In the genomic region with DNA sequence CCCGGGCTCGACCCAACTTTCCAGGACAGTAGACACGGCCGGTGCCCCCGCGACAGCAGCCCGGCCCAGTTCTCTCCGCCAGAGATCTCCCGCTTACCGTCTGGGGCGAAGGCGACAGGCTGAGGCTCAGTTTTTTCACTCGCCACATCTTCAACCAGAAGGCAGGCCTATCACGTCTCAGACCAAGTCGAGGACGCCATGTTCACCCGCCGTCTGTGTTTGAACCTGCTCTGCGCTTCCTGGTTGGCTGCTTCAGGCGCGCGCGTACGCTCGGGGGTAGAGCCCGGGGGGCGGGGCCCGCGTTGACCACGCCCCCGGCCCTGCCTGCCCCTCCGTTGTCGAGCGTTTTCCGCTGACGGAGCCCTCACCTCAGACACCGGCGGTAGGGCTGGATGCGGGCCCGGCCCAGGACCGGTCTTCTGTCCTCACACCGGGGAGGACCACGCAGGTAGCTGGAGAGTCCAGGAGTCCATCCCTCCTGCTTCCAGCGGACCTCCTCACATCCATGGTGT, we compare ENCODE assay signal across 1 cellular context.
TF ChIP-seq lines count a peak whose summit lies in the region.

A gene with protein sequence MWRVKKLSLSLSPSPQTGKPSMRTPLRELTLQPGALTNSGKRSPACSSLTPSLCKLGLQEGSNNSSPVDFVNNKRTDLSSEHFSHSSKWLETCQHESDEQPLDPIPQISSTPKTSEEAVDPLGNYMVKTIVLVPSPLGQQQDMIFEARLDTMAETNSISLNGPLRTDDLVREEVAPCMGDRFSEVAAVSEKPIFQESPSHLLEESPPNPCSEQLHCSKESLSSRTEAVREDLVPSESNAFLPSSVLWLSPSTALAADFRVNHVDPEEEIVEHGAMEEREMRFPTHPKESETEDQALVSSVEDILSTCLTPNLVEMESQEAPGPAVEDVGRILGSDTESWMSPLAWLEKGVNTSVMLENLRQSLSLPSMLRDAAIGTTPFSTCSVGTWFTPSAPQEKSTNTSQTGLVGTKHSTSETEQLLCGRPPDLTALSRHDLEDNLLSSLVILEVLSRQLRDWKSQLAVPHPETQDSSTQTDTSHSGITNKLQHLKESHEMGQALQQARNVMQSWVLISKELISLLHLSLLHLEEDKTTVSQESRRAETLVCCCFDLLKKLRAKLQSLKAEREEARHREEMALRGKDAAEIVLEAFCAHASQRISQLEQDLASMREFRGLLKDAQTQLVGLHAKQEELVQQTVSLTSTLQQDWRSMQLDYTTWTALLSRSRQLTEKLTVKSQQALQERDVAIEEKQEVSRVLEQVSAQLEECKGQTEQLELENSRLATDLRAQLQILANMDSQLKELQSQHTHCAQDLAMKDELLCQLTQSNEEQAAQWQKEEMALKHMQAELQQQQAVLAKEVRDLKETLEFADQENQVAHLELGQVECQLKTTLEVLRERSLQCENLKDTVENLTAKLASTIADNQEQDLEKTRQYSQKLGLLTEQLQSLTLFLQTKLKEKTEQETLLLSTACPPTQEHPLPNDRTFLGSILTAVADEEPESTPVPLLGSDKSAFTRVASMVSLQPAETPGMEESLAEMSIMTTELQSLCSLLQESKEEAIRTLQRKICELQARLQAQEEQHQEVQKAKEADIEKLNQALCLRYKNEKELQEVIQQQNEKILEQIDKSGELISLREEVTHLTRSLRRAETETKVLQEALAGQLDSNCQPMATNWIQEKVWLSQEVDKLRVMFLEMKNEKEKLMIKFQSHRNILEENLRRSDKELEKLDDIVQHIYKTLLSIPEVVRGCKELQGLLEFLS (minus strand): TSS at position 227 of the 512 bp plus-strand sequence. CDS start 79 bp downstream, at position 148.

TF ChIP-seq in HepG2, 621 proteins besides CTCF, POLR2A, EP300 and RAD21 (continued from another document and continues in another):
- TF ChIP-seq ZNF234 (CRISPR knock-in tag; conservative IDR thresholded peaks at IDR 0.05), result no peak
- TF ChIP-seq HES4 (CRISPR knock-in tag; IDR thresholded peaks at IDR 0.05; ENCODE audit: borderline replicate concordance), result 0 out of 2 replicates have a peak, but pooled peaks have one; percentile 30
- no peak for TF ChIP-seq ZNF530 (CRISPR knock-in tag; IDR thresholded peaks at IDR 0.05; ENCODE audit: low read depth)
- no peak for TF ChIP-seq ZNF3 (CRISPR knock-in tag; IDR thresholded peaks at IDR 0.05)
- no peak for TF ChIP-seq ZNF292 (CRISPR knock-in tag; IDR thresholded peaks at IDR 0.05; ENCODE audit: borderline replicate concordance, low read depth)
- no peak for TF ChIP-seq PPARG (CRISPR knock-in tag; conservative IDR thresholded peaks at IDR 0.05)
- 0 out of 2 replicates have a peak, but pooled peaks have one; percentile 61 for TF ChIP-seq ZMYM2 (CRISPR knock-in tag; IDR thresholded peaks at IDR 0.05)
- no peak for TF ChIP-seq TP53 (CRISPR knock-in tag; conservative IDR thresholded peaks at IDR 0.05)
- TF ChIP-seq ZNF296 (CRISPR knock-in tag; conservative IDR thresholded peaks at IDR 0.05), result no peak
- no peak; the same call in 1 of the 2 replicates for TF ChIP-seq KDM3A (CRISPR knock-in tag; IDR thresholded peaks at IDR 0.05; ENCODE audit: low read depth)
- no peak for TF ChIP-seq PAF1 (CRISPR knock-in tag; IDR thresholded peaks at IDR 0.05)
- TF ChIP-seq CREB1 (IDR thresholded peaks at IDR 0.05), result peak; percentile 71
- peak; percentile 79 for TF ChIP-seq CREB1 (CRISPR knock-in tag; IDR thresholded peaks at IDR 0.05)
- TF ChIP-seq, protein P1, sequence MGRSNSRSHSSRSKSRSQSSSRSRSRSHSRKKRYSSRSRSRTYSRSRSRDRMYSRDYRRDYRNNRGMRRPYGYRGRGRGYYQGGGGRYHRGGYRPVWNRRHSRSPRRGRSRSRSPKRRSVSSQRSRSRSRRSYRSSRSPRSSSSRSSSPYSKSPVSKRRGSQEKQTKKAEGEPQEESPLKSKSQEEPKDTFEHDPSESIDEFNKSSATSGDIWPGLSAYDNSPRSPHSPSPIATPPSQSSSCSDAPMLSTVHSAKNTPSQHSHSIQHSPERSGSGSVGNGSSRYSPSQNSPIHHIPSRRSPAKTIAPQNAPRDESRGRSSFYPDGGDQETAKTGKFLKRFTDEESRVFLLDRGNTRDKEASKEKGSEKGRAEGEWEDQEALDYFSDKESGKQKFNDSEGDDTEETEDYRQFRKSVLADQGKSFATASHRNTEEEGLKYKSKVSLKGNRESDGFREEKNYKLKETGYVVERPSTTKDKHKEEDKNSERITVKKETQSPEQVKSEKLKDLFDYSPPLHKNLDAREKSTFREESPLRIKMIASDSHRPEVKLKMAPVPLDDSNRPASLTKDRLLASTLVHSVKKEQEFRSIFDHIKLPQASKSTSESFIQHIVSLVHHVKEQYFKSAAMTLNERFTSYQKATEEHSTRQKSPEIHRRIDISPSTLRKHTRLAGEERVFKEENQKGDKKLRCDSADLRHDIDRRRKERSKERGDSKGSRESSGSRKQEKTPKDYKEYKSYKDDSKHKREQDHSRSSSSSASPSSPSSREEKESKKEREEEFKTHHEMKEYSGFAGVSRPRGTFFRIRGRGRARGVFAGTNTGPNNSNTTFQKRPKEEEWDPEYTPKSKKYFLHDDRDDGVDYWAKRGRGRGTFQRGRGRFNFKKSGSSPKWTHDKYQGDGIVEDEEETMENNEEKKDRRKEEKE (IDR thresholded peaks at IDR 0.05), result no peak
- TF ChIP-seq, protein P2, sequence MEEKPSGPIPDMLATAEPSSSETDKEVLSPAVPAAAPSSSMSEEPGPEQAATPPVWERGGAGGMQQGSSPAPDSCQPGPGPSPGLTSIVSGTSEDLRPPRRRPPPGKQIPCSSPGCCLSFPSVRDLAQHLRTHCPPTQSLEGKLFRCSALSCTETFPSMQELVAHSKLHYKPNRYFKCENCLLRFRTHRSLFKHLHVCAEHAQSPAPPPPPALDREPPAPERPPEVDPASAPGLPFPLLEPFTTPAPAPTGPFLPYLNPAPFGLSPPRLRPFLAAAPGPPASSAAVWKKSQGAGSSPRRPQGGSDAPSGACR (CRISPR knock-in tag; IDR thresholded peaks at IDR 0.05), result peak; percentile 23; the same call in 1 of the 2 replicates
- TF ChIP-seq, protein P3, sequence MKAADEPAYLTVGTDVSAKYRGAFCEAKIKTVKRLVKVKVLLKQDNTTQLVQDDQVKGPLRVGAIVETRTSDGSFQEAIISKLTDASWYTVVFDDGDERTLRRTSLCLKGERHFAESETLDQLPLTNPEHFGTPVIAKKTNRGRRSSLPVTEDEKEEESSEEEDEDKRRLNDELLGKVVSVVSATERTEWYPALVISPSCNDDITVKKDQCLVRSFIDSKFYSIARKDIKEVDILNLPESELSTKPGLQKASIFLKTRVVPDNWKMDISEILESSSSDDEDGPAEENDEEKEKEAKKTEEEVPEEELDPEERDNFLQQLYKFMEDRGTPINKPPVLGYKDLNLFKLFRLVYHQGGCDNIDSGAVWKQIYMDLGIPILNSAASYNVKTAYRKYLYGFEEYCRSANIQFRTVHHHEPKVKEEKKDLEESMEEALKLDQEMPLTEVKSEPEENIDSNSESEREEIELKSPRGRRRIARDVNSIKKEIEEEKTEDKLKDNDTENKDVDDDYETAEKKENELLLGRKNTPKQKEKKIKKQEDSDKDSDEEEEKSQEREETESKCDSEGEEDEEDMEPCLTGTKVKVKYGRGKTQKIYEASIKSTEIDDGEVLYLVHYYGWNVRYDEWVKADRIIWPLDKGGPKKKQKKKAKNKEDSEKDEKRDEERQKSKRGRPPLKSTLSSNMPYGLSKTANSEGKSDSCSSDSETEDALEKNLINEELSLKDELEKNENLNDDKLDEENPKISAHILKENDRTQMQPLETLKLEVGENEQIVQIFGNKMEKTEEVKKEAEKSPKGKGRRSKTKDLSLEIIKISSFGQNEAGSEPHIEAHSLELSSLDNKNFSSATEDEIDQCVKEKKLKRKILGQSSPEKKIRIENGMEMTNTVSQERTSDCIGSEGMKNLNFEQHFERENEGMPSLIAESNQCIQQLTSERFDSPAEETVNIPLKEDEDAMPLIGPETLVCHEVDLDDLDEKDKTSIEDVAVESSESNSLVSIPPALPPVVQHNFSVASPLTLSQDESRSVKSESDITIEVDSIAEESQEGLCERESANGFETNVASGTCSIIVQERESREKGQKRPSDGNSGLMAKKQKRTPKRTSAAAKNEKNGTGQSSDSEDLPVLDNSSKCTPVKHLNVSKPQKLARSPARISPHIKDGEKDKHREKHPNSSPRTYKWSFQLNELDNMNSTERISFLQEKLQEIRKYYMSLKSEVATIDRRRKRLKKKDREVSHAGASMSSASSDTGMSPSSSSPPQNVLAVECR (CRISPR knock-in tag; IDR thresholded peaks at IDR 0.05; ENCODE audit: borderline replicate concordance), result peak; percentile 85; the same call in 1 of the 2 replicates
- TF ChIP-seq ZNF17 (CRISPR knock-in tag; IDR thresholded peaks at IDR 0.05), result no peak
- no peak for TF ChIP-seq ARID2 (CRISPR knock-in tag; IDR thresholded peaks at IDR 0.05; ENCODE audit: borderline replicate concordance)
- TF ChIP-seq STAG1 (CRISPR knock-in tag; IDR thresholded peaks at IDR 0.05), result no peak
- TF ChIP-seq SATB2 (CRISPR knock-in tag; IDR thresholded peaks at IDR 0.05), result no peak
- no peak for TF ChIP-seq GTF2F1 (IDR thresholded peaks at IDR 0.05; ENCODE audit: low read length)
- no peak for TF ChIP-seq ZNF282 (IDR thresholded peaks at IDR 0.05; ENCODE audit: partially characterized antibody)
- TF ChIP-seq TCF7L2 (IDR thresholded peaks at IDR 0.05; ENCODE audit: low read depth, low read length), result no peak
- peak; percentile 62; the same call in 1 of the 2 replicates for TF ChIP-seq ZNF350 (CRISPR knock-in tag; IDR thresholded peaks at IDR 0.05; ENCODE audit: borderline replicate concordance, low read depth)
- TF ChIP-seq NR2F2 (IDR thresholded peaks at IDR 0.05; ENCODE audit: borderline replicate concordance, low read depth), result no peak
- TF ChIP-seq ZNF383 (CRISPR knock-in tag; IDR thresholded peaks at IDR 0.05; ENCODE audit: borderline replicate concordance), result no peak
- TF ChIP-seq YEATS2 (CRISPR knock-in tag; IDR thresholded peaks at IDR 0.05; ENCODE audit: borderline replicate concordance), result no peak
- no peak for TF ChIP-seq ZSCAN22 (CRISPR knock-in tag; IDR thresholded peaks at IDR 0.05)
- TF ChIP-seq, protein P4, sequence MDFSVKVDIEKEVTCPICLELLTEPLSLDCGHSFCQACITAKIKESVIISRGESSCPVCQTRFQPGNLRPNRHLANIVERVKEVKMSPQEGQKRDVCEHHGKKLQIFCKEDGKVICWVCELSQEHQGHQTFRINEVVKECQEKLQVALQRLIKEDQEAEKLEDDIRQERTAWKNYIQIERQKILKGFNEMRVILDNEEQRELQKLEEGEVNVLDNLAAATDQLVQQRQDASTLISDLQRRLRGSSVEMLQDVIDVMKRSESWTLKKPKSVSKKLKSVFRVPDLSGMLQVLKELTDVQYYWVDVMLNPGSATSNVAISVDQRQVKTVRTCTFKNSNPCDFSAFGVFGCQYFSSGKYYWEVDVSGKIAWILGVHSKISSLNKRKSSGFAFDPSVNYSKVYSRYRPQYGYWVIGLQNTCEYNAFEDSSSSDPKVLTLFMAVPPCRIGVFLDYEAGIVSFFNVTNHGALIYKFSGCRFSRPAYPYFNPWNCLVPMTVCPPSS (IDR thresholded peaks at IDR 0.05), result no peak
- no peak for TF ChIP-seq KDM4B (CRISPR knock-in tag; IDR thresholded peaks at IDR 0.05)
- TF ChIP-seq, protein P5, sequence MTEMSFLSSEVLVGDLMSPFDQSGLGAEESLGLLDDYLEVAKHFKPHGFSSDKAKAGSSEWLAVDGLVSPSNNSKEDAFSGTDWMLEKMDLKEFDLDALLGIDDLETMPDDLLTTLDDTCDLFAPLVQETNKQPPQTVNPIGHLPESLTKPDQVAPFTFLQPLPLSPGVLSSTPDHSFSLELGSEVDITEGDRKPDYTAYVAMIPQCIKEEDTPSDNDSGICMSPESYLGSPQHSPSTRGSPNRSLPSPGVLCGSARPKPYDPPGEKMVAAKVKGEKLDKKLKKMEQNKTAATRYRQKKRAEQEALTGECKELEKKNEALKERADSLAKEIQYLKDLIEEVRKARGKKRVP (CRISPR knock-in tag; IDR thresholded peaks at IDR 0.05), result no peak
- peak; percentile 17 for TF ChIP-seq XRCC5 (optimal IDR thresholded peaks at IDR 0.05; ENCODE audit: low read length)
- TF ChIP-seq, protein P6, sequence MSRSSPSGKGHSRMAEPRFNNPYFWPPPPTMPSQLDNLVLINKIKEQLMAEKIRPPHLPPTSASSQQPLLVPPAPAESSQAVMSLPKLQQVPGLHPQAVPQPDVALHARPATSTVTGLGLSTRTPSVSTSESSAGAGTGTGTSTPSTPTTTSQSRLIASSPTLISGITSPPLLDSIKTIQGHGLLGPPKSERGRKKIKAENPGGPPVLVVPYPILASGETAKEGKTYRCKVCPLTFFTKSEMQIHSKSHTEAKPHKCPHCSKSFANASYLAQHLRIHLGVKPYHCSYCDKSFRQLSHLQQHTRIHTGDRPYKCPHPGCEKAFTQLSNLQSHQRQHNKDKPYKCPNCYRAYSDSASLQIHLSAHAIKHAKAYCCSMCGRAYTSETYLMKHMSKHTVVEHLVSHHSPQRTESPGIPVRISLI (CRISPR knock-in tag; IDR thresholded peaks at IDR 0.05; ENCODE audit: borderline replicate concordance), result no peak
- no peak for TF ChIP-seq TRIM24 (CRISPR knock-in tag; IDR thresholded peaks at IDR 0.05)
- TF ChIP-seq AGO2 (optimal IDR thresholded peaks at IDR 0.05; ENCODE audit: low read depth, low read length), result peak; percentile 62
- no peak; the same call in 1 of the 2 replicates for TF ChIP-seq FOXM1 (CRISPR knock-in tag; IDR thresholded peaks at IDR 0.05)
- TF ChIP-seq, protein P7, sequence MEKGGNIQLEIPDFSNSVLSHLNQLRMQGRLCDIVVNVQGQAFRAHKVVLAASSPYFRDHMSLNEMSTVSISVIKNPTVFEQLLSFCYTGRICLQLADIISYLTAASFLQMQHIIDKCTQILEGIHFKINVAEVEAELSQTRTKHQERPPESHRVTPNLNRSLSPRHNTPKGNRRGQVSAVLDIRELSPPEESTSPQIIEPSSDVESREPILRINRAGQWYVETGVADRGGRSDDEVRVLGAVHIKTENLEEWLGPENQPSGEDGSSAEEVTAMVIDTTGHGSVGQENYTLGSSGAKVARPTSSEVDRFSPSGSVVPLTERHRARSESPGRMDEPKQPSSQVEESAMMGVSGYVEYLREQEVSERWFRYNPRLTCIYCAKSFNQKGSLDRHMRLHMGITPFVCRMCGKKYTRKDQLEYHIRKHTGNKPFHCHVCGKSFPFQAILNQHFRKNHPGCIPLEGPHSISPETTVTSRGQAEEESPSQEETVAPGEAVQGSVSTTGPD (CRISPR knock-in tag; IDR thresholded peaks at IDR 0.05), result no peak; the same call in 1 of the 2 replicates
- TF ChIP-seq MAFG (CRISPR knock-in tag; IDR thresholded peaks at IDR 0.05), result no peak
- TF ChIP-seq, protein P8, sequence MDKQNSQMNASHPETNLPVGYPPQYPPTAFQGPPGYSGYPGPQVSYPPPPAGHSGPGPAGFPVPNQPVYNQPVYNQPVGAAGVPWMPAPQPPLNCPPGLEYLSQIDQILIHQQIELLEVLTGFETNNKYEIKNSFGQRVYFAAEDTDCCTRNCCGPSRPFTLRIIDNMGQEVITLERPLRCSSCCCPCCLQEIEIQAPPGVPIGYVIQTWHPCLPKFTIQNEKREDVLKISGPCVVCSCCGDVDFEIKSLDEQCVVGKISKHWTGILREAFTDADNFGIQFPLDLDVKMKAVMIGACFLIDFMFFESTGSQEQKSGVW (CRISPR knock-in tag; IDR thresholded peaks at IDR 0.05; ENCODE audit: borderline replicate concordance), result no peak
- TF ChIP-seq ZNF782 (CRISPR knock-in tag; IDR thresholded peaks at IDR 0.05; ENCODE audit: borderline replicate concordance), result no peak
- TF ChIP-seq ZNF644 (CRISPR knock-in tag; IDR thresholded peaks at IDR 0.05; ENCODE audit: low read depth), result no peak
- TF ChIP-seq SNRNP70 (IDR thresholded peaks at IDR 0.05; ENCODE audit: low read depth, low read length), result no peak
